In genomic region chr6:139407718-139408222, GRCh38 we compare ENCODE assay signal across 12 cellular contexts. TPM values are rescaled to one million over a fixed set of nuclear protein-coding genes. Genes with fewer than 3 reads are reported as not detected.
A peak's percentile ranks its signal among the peaks of the same experiment; 100 is the strongest.
DNase-seq lines count a peak whose midpoint lies in the region; ATAC-seq, FAIRE-seq and TF ChIP-seq lines count a peak whose summit lies in the region.
"Had no signal": no experiment of that assay in that cellular context is flagged by ENCODE, and none has a peak within 500 bp of the region (broad histone marks: within the 10 kb centered on the region; RNA-seq: fewer than 3 reads in every experiment).

No MANE protein-coding gene starts in this region.

- no peak overlapping the region for H3K27ac ChIP-seq in lung (ENCODE audit: low read depth in 1 of 2, low read length in 1 of 2)

- in situ Hi-C loops in ACHN (cut with HindIII; ENCODE audit: low pct_ligation_motif_present, low pct_unique_long_range_greater_than_20kb, low sequenced_read_pairs) = no loop called here

- TF ChIP-seq CTCF in bronchial epithelial cell (IDR thresholded peaks at IDR 0.05; ENCODE audit: insufficient read depth, low read length, severe bottlenecking) (no peak), lung (IDR thresholded peaks at IDR 0.05; ENCODE audit: control extremely low read depth, extremely low read depth) (no peak)

- H3K9me3 ChIP-seq in lung (ENCODE audit: control insufficient read depth in 2 of 2, insufficient read depth in 1 of 2, low read length in 1 of 2) = no peaks in the 10 kb centered on the region

- no peaks in the 10 kb centered on the region for H3K36me3 ChIP-seq in bronchial epithelial cell (ENCODE audit: control insufficient read depth, insufficient read depth, low read length)
- H3K36me3 ChIP-seq in lung (ENCODE audit: control insufficient read depth in 2 of 2, insufficient read depth in 2 of 2, low read length in 2 of 2) = no peaks in the 10 kb centered on the region

- H3K4me3 ChIP-seq in bronchial epithelial cell (ENCODE audit: low read depth, low read length) = no peak overlapping the region
- no peak overlapping the region for H3K4me3 ChIP-seq in lung

- peak; percentile 45 for ATAC-seq in lung (ENCODE audit: insufficient read depth, low FRiP score)
- ATAC-seq: T-cell had no signal

- no peaks in the 10 kb centered on the region for H3K27me3 ChIP-seq in bronchial epithelial cell (ENCODE audit: control insufficient read depth, insufficient read depth, low read length)
- H3K27me3 ChIP-seq in lung (ENCODE audit: control insufficient read depth, insufficient read depth) = no peaks in the 10 kb centered on the region

- no peak for FAIRE-seq in HTR-8/SVneo (lab: Jason Lieb, UNC)
- FAIRE-seq in bronchial epithelial cell (lab: Jason Lieb, UNC) = no peak
- FAIRE-seq: GM12891 had no signal

- no peaks in the 10 kb centered on the region for H3K4me1 ChIP-seq in lung (ENCODE audit: control insufficient read depth in 2 of 2, insufficient read depth in 2 of 2, low read length in 2 of 2)

- WGBS in lung, 2 donors = 68 to 79% methylated on average over 4 of the region's 4 CpGs

- peak; percentile 85 for DNase-seq in ACHN
- peak; percentile 64 for DNase-seq in HTR-8/SVneo (ENCODE audit: insufficient read length, low spot score)
- peak; percentile 97 for DNase-seq in bronchial epithelial cell (ENCODE audit: low read depth)
- no peak for DNase-seq in lung (ENCODE audit: low spot score)
- DNase-seq in activated T-cell treated with anti-CD3 and anti-CD28 coated beads, Interleukin-2, amount 50 U/mL, for 48 hours = no peak
- DNase-seq in NCI-H1436 (lab: John Stamatoyannopoulos, UW) = no peak
- no peak for DNase-seq in COLO668 (lab: John Stamatoyannopoulos, UW; ENCODE audit: unreplicated experiment)
- no peak for DNase-seq in NCI-H524 treated with DMSO at 0.1 percent for 48 hours (lab: John Stamatoyannopoulos, UW)
- DNase-seq: C1 segment of cervical spinal cord, NCI-H2227 treated with DMSO at 0.1 percent for 48 hours, T-cell had no signal

RNA-seq across cellular contexts. Expression of gene CITED2, which starts 33.3 kb away (rescaled TPM):
- 10.3 and 12.3 TPM in 2 replicates for total RNA-seq in bronchial epithelial cell
- 100 to 1,000 TPM; 154 to 220 TPM for total RNA-seq in lung
- polyA plus RNA-seq in lung = 10 to 100 TPM; 34.3 to 82.9 TPM

Comparison
In these comparisons a context has a peak if more than half of its experiments do, and no peak if none do; other contexts are left out.
1. DNase-seq: peak in ACHN (single experiment), HTR-8/SVneo (single experiment) and bronchial epithelial cell (single experiment); none in lung (single experiment), activated T-cell treated with anti-CD3 and anti-CD28 coated beads, Interleukin-2, amount 50 U/mL, for 48 hours (0 of 2), NCI-H1436 (single experiment), COLO668 (single experiment) and NCI-H524 treated with DMSO at 0.1 percent for 48 hours (single experiment).
2. RNA of gene CITED2, which starts 33.3 kb away (total RNA-seq): 154 to 220 TPM in lung; 10.3 to 12.3 TPM in bronchial epithelial cell; every median in the first group is over 10 times any median in the second.